Comparison of ENCODE assay signal across 17 cellular contexts in the genomic region with DNA sequence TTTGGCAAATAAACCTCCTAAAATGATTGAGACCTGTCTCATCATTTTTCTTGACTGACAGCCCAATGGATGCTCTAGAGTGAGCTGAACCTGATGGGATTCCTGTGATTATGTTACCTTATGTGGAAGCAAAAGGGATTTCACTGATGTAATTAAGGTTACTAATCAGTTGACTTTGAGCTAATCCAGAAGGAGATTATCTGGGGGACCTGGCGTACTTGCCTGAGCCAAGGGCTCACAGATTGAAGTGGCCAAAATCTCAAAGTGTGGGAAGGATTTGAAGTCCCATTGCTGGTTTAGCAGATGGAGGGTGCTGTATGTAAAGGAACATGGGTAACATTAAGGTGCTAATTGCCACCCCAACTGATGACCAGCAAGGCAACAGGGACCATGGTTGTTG.
A peak's percentile ranks its signal among the peaks of the same experiment; 100 is the strongest.
DNase-seq lines count a peak whose midpoint lies in the region; ATAC-seq and TF ChIP-seq lines count a peak whose summit lies in the region.
"Had no signal": no experiment of that assay in that cellular context is flagged by ENCODE, and none has a peak within 500 bp of the region (broad histone marks: within the 10 kb centered on the region; RNA-seq: fewer than 3 reads in every experiment).

No MANE protein-coding gene starts in this region.

- H3K79me2 ChIP-seq in OCI-LY7 (ENCODE audit: insufficient read depth, low read depth, low read length), result no peaks in the 10 kb centered on the region

- no TSS peak for BruUV-seq in OCI-LY7 (replicated peaks; lab: Mats Ljungman, UMichigan)

- peaks cover 2% of the 10 kb centered on the region for H3K9me3 Mint-ChIP-seq in activated T-cell treated with anti-CD3 and anti-CD28 coated beads, Interleukin-2, amount 50 U/mL, for 24 hours
- H3K9me3 Mint-ChIP-seq in activated T-cell treated with anti-CD3 and anti-CD28 coated beads, Interleukin-2, amount 50 U/mL, for 72 hours, result peaks cover 5% of the 10 kb centered on the region in 2 donors
- H3K9me3 Mint-ChIP-seq: H9 had no signal

- H3K27ac ChIP-seq in OCI-LY7 (ENCODE audit: low read depth, low read length, poor library complexity, severe bottlenecking) (no peak overlapping the region), coronary artery (no peak overlapping the region)
- H3K27ac ChIP-seq: BLaER1 treated with 17β-estradiol and CSF1 and Interleukin-3, amounts not matched to agents 10 nM and 100 nM had no signal

- H2AFZ ChIP-seq in OCI-LY7 (ENCODE audit: low read length), result no peak overlapping the region

- peaks cover 15% of the 10 kb centered on the region for H3K4me1 Mint-ChIP-seq in activated T-cell treated with anti-CD3 and anti-CD28 coated beads, Interleukin-2, amount 50 U/mL, for 24 hours (ENCODE audit: low read depth)
- H3K4me1 Mint-ChIP-seq in activated T-cell treated with anti-CD3 and anti-CD28 coated beads, Interleukin-2, amount 50 U/mL, for 72 hours (ENCODE audit: low read depth), result peaks cover 23% of the 10 kb centered on the region
- H3K4me1 Mint-ChIP-seq: B cell; CD8-positive, alpha-beta memory T cell had no signal

- no peaks in the 10 kb centered on the region for H3K36me3 ChIP-seq in OCI-LY7 (ENCODE audit: insufficient read depth, low read length)
- H3K36me3 ChIP-seq: BLaER1 treated with 17β-estradiol and CSF1 and Interleukin-3, amounts not matched to agents 10 nM and 100 nM had no signal

- TF ChIP-seq CTCF in OCI-LY7 (conservative IDR thresholded peaks at IDR 0.05; ENCODE audit: low read length) (no peak), coronary artery (IDR thresholded peaks at IDR 0.05) (no peak)

- peaks cover 20% of the 10 kb centered on the region for H3K27me3 Mint-ChIP-seq in activated T-cell treated with anti-CD3 and anti-CD28 coated beads, Interleukin-2, amount 50 U/mL, for 24 hours
- H3K27me3 Mint-ChIP-seq in activated T-cell treated with anti-CD3 and anti-CD28 coated beads, Interleukin-2, amount 50 U/mL, for 72 hours (ENCODE audit: low read depth), result peaks cover 16% of the 10 kb centered on the region

- H3K4me2 ChIP-seq in OCI-LY7 (ENCODE audit: low read length), result peak overlapping the region; percentile 17; the same call in 1 of the 2 replicates
- H3K4me2 ChIP-seq: BLaER1 treated with 17β-estradiol and CSF1 and Interleukin-3, amounts not matched to agents 10 nM and 100 nM had no signal

- H3K9me2 ChIP-seq in OCI-LY7 (ENCODE audit: insufficient read depth, low read length), result no peaks in the 10 kb centered on the region

- CTCF ChIA-PET in OCI-LY7 (lab: Charles Lee; ENCODE audit: unreplicated experiment), result no interaction called here

- DNase-seq in activated T-cell treated with anti-CD3 and anti-CD28 coated beads, Interleukin-2, amount 50 U/mL, for 24 hours, result peak; percentile 22
- no peak for DNase-seq in activated T-cell treated with anti-CD3 and anti-CD28 coated beads, Interleukin-2, amount 50 U/mL, for 72 hours
- DNase-seq in OCI-LY7 (ENCODE audit: low spot score), result no peak
- peak; percentile 28 for DNase-seq in coronary artery (ENCODE audit: low spot score)
- DNase-seq in stimulated activated naive CD8-positive, alpha-beta T cell treated with anti-CD3 and anti-CD28 coated beads, Interleukin-15, Interleukin-2, amounts not matched to agents 100 U/mL and 50 U/mL, for 24 hours, result no peak
- DNase-seq: CD8-positive, alpha-beta memory T cell; COR-L47; DMS 273 treated with DMSO at 0.1 percent for 48 hours; DMS53; DND-41; EL; H9 had no signal

- no peaks in the 10 kb centered on the region for H3K9me3 ChIP-seq in OCI-LY7 (ENCODE audit: low read length)

- POLR2A ChIA-PET in OCI-LY7 (lab: Charles Lee), result interaction anchor here (0.5 to 1.8 kb wide), 4 partner anchors 8 to 813 kb away, joined by 3 read pairs; no protein-coding TSS in a partner anchor

- H3K4me3 ChIP-seq in OCI-LY7 (ENCODE audit: low read depth, low read length, poor library complexity, severe bottlenecking), result no peak overlapping the region
- H3K4me3 ChIP-seq in coronary artery, result no peak overlapping the region
- H3K4me3 ChIP-seq: BLaER1 treated with 17β-estradiol and CSF1 and Interleukin-3, amounts not matched to agents 10 nM and 100 nM; GM12878 had no signal

- H3K27ac Mint-ChIP-seq in activated T-cell treated with anti-CD3 and anti-CD28 coated beads, Interleukin-2, amount 50 U/mL, for 24 hours, result no peak overlapping the region
- no peak overlapping the region for H3K27ac Mint-ChIP-seq in activated T-cell treated with anti-CD3 and anti-CD28 coated beads, Interleukin-2, amount 50 U/mL, for 72 hours
- H3K27ac Mint-ChIP-seq: B cell; CD8-positive, alpha-beta memory T cell; H9 had no signal

- no peaks in the 10 kb centered on the region for H4K20me1 ChIP-seq in OCI-LY7 (ENCODE audit: insufficient read depth, low read length)
- H4K20me1 ChIP-seq: BLaER1 treated with 17β-estradiol and CSF1 and Interleukin-3, amounts not matched to agents 10 nM and 100 nM had no signal

- peaks cover 22% of the 10 kb centered on the region for H3K4me1 ChIP-seq in OCI-LY7 (ENCODE audit: insufficient read depth, low read length, poor library complexity, severe bottlenecking)

- H3K36me3 Mint-ChIP-seq in activated T-cell treated with anti-CD3 and anti-CD28 coated beads, Interleukin-2, amount 50 U/mL, for 24 hours (ENCODE audit: low read depth), result no peaks in the 10 kb centered on the region
- H3K36me3 Mint-ChIP-seq in activated T-cell treated with anti-CD3 and anti-CD28 coated beads, Interleukin-2, amount 50 U/mL, for 72 hours (ENCODE audit: insufficient read depth in 2 of 2), result peaks cover 3 to 11% of the 10 kb centered on the region in 2 donors
- H3K36me3 Mint-ChIP-seq: CD8-positive, alpha-beta memory T cell had no signal

- intact Hi-C loops in OCI-LY7 (cut with micrococcal nuclease; ENCODE audit: unreplicated experiment), result no loop called here

- no peak for ATAC-seq in activated T-cell treated with anti-CD3 and anti-CD28 coated beads, Interleukin-2, amount 50 U/mL, for 72 hours (replicated peaks in 1 of 2)
- ATAC-seq in stimulated activated naive CD8-positive, alpha-beta T cell treated with anti-CD3 and anti-CD28 coated beads, Interleukin-15, Interleukin-2, amounts not matched to agents 100 U/mL and 50 U/mL, for 24 hours, result no peak
- ATAC-seq in GM19023 (IDR thresholded peaks at IDR 0.05; ENCODE audit: unreplicated experiment) (no peak), HG03442 (IDR thresholded peaks at IDR 0.05; ENCODE audit: unreplicated experiment) (no peak)
- ATAC-seq: GM12878 had no signal

- no peak overlapping the region for H3K4me3 Mint-ChIP-seq in activated T-cell treated with anti-CD3 and anti-CD28 coated beads, Interleukin-2, amount 50 U/mL, for 24 hours
- H3K4me3 Mint-ChIP-seq in activated T-cell treated with anti-CD3 and anti-CD28 coated beads, Interleukin-2, amount 50 U/mL, for 72 hours, result no peak overlapping the region
- H3K4me3 Mint-ChIP-seq: B cell; CD8-positive, alpha-beta memory T cell; H9 had no signal

Comparison
In these comparisons a context has a peak if more than half of its experiments do, and no peak if none do; other contexts are left out.
1. DNase-seq: peak in activated T-cell treated with anti-CD3 and anti-CD28 coated beads, Interleukin-2, amount 50 U/mL, for 24 hours (single experiment) and coronary artery (single experiment); none in activated T-cell treated with anti-CD3 and anti-CD28 coated beads, Interleukin-2, amount 50 U/mL, for 72 hours (0 of 2), OCI-LY7 (single experiment) and stimulated activated naive CD8-positive, alpha-beta T cell treated with anti-CD3 and anti-CD28 coated beads, Interleukin-15, Interleukin-2, amounts not matched to agents 100 U/mL and 50 U/mL, for 24 hours (single experiment).